Comparison of ENCODE assay signal across 20 cellular contexts in genomic region chr2:19677215-19677777, GRCh38.
DNase-seq lines count a peak whose midpoint lies in the region; ATAC-seq, FAIRE-seq and TF ChIP-seq lines count a peak whose summit lies in the region.
"Had no signal": no experiment of that assay in that cellular context is flagged by ENCODE, and none has a peak within 500 bp of the region (broad histone marks: within the 10 kb centered on the region; RNA-seq: fewer than 3 reads in every experiment).

No MANE protein-coding gene starts in this region.

- H3K36me3 Mint-ChIP-seq in naive thymus-derived CD4-positive, alpha-beta T cell: no peaks in the 10 kb centered on the region
- H3K36me3 Mint-ChIP-seq: CD4-positive, alpha-beta memory T cell had no signal

- CTCF ChIA-PET in naive thymus-derived CD4-positive, alpha-beta T cell (lab: Charles Lee): no interaction called here

- no peaks in the 10 kb centered on the region for H3K4me1 ChIP-seq in naive thymus-derived CD4-positive, alpha-beta T cell (ENCODE audit: control insufficient read depth in 2 of 2, insufficient read depth in 2 of 2, low read length in 2 of 2)
- H3K4me1 ChIP-seq in thoracic aorta (ENCODE audit: control insufficient read depth in 1 of 2, low read depth in 2 of 2): peaks cover 15 to 60% of the 10 kb centered on the region in 2 donors
- H3K4me1 ChIP-seq: BE2C had no signal

- FAIRE-seq in HTR-8/SVneo (lab: Jason Lieb, UNC) (peak; percentile 93), bronchial epithelial cell (lab: Jason Lieb, UNC) (peak; percentile 23)
- FAIRE-seq: A549, D721Med, GM12892, GM19239 had no signal

- peaks cover 0 to 4% (median 0%) of the 10 kb centered on the region in 7 donors for H3K4me1 Mint-ChIP-seq in naive thymus-derived CD4-positive, alpha-beta T cell
- H3K4me1 Mint-ChIP-seq: CD4-positive, alpha-beta memory T cell; H9 had no signal

- no peaks in the 10 kb centered on the region for H3K9me3 ChIP-seq in naive thymus-derived CD4-positive, alpha-beta T cell (ENCODE audit: control insufficient read depth in 2 of 3, low read length in 3 of 3)
- H3K9me3 ChIP-seq in thoracic aorta: no peaks in the 10 kb centered on the region
- H3K9me3 ChIP-seq: A549, BE2C had no signal

- DNase-seq in HTR-8/SVneo (ENCODE audit: insufficient read length, low spot score) (no peak), bronchial epithelial cell (ENCODE audit: low read depth) (no peak), thoracic aorta (ENCODE audit: low spot score) (no peak), NCI-H2081 (lab: John Stamatoyannopoulos, UW) (no peak), NCI-H1092 treated with DMSO at 0.1 percent for 48 hours (lab: John Stamatoyannopoulos, UW) (no peak), DMS53 treated with DMSO at 0.1 percent for 48 hours (lab: John Stamatoyannopoulos, UW; ENCODE audit: unreplicated experiment) (no peak)
- DNase-seq in naive thymus-derived CD4-positive, alpha-beta T cell: no peak
- DNase-seq: CD4-positive, alpha-beta memory T cell; DMS153; DND-41; GDM1; GOT3 had no signal

- H3K36me3 ChIP-seq in bronchial epithelial cell (ENCODE audit: control insufficient read depth, insufficient read depth, low read length): no peaks in the 10 kb centered on the region
- H3K36me3 ChIP-seq in naive thymus-derived CD4-positive, alpha-beta T cell (ENCODE audit: control insufficient read depth in 2 of 3, insufficient read depth in 3 of 3, low read length in 3 of 3): no peaks in the 10 kb centered on the region
- H3K36me3 ChIP-seq in thoracic aorta: no peaks in the 10 kb centered on the region
- H3K36me3 ChIP-seq: BE2C had no signal

- no peak overlapping the region for H3K27ac ChIP-seq in naive thymus-derived CD4-positive, alpha-beta T cell (ENCODE audit: low read depth, low read length)
- H3K27ac ChIP-seq in thoracic aorta: peak overlapping the region; percentile 57 to 75
- H3K27ac ChIP-seq: C4-2B had no signal

- peaks cover 0 to 36% (median 19%) of the 10 kb centered on the region in 5 donors for H3K27me3 Mint-ChIP-seq in naive thymus-derived CD4-positive, alpha-beta T cell

- no peak overlapping the region for H3K4me3 Mint-ChIP-seq in naive thymus-derived CD4-positive, alpha-beta T cell
- H3K4me3 Mint-ChIP-seq: CD4-positive, alpha-beta memory T cell; H9 had no signal

- TF ChIP-seq CTCF in bronchial epithelial cell (IDR thresholded peaks at IDR 0.05; ENCODE audit: insufficient read depth, low read length, severe bottlenecking): no peak
- TF ChIP-seq CTCF in thoracic aorta (IDR thresholded peaks at IDR 0.05): no peak

- peak; percentile 19 for ATAC-seq in naive thymus-derived CD4-positive, alpha-beta T cell
- ATAC-seq in thoracic aorta (ENCODE audit: insufficient number of reproducible peaks, low FRiP score, low read depth) (no peak), HG02642 (IDR thresholded peaks at IDR 0.05; ENCODE audit: poor library complexity, unreplicated experiment) (no peak)

- intact Hi-C loops in naive thymus-derived CD4-positive, alpha-beta T cell (cut with micrococcal nuclease): no loop called here

- H3K27ac Mint-ChIP-seq in naive thymus-derived CD4-positive, alpha-beta T cell: no peak overlapping the region
- H3K27ac Mint-ChIP-seq: CD4-positive, alpha-beta memory T cell; H9 had no signal

- no peak overlapping the region for H3K4me3 ChIP-seq in bronchial epithelial cell (ENCODE audit: low read depth, low read length)
- no peak overlapping the region for H3K4me3 ChIP-seq in naive thymus-derived CD4-positive, alpha-beta T cell (ENCODE audit: low read length)
- no peak overlapping the region for H3K4me3 ChIP-seq in thoracic aorta
- H3K4me3 ChIP-seq: A549 had no signal

- H3K9me3 Mint-ChIP-seq in naive thymus-derived CD4-positive, alpha-beta T cell: no peaks in the 10 kb centered on the region
- H3K9me3 Mint-ChIP-seq: CD4-positive, alpha-beta memory T cell; H9 had no signal

- H3K27me3 ChIP-seq in bronchial epithelial cell (ENCODE audit: control insufficient read depth, insufficient read depth, low read length): peaks cover 2% of the 10 kb centered on the region
- H3K27me3 ChIP-seq in naive thymus-derived CD4-positive, alpha-beta T cell (ENCODE audit: control insufficient read depth in 2 of 2, insufficient read depth in 2 of 2, low read length in 2 of 2): no peaks in the 10 kb centered on the region
- H3K27me3 ChIP-seq in thoracic aorta (replicated peaks; ENCODE audit: insufficient read depth): no peaks in the 10 kb centered on the region
- H3K27me3 ChIP-seq: BE2C had no signal

- POLR2A ChIA-PET in naive thymus-derived CD4-positive, alpha-beta T cell (lab: Charles Lee): no interaction called here
